Comparison of ENCODE assay signal across 38 cellular contexts in the genomic region with DNA sequence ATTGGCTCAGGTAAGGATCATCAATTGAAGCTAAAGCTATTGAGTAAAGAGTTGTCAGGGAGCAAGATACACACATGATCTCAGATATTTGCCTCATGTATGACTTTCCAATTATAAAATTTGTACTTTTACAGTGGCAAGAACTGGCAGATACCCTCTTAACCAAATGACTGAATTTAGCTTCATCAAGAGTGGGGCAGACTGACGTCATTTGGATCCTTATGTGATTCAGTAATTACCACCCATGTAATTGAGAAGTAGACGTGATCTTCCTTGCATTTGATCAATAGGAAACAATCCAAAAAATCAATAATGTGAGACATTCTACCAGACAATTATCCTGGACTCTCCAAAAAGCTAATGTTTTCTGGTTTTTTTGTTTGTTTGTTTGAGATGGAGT. TPM values are rescaled to one million over a fixed set of nuclear protein-coding genes. Genes with fewer than 3 reads are reported as not detected.
"Had no signal": no experiment of that assay in that cellular context is flagged by ENCODE, and none has a peak within 500 bp of the region (broad histone marks: within the 10 kb centered on the region; RNA-seq: fewer than 3 reads in every experiment).

No MANE protein-coding gene starts in this region.

- H3K9me3 ChIP-seq: MG63 had no signal

- H3K27me3 ChIP-seq: MG63 had no signal

- H3K36me3 ChIP-seq: MG63 had no signal

- DNase-seq: Kasumi-1, MG63, MM.1S, MV-4-11, NCI-H1048, NCI-H1092, NCI-H1092 treated with DMSO at 0.1 percent for 48 hours, NCI-H1105, NCI-H1105 treated with DMSO at 0.1 percent for 48 hours, NCI-H1417, NCI-H1417 treated with DMSO at 0.1 percent for 48 hours, NCI-H1436, NCI-H1436 treated with DMSO at 0.1 percent for 48 hours, NCI-H146, NCI-H1694, NCI-H1694 treated with DMSO at 0.1 percent for 48 hours, NCI-H187, NCI-H187 treated with DMSO at 0.1 percent for 48 hours, NCI-H1930, NCI-H2029, NCI-H2029 treated with DMSO at 0.1 percent for 48 hours, NCI-H2081, NCI-H2081 treated with DMSO at 0.1 percent for 48 hours, NCI-H2107, NCI-H2171, NCI-H2171 treated with DMSO at 0.1 percent for 48 hours, NCI-H2227 treated with DMSO at 0.1 percent for 48 hours, NCI-H226, NCI-H345, NCI-H446, NCI-H446 treated with DMSO at 0.1 percent for 48 hours, NCI-H510A, NCI-H510A treated with DMSO at 0.1 percent for 48 hours, NCI-H524 had no signal

- H3K4me3 ChIP-seq: MG63 had no signal

RNA-seq across cellular contexts. Expression of a gene that starts 8.9 kb away (rescaled TPM):
- total RNA-seq: LHCN-M2, M059J, MCF 10A, NCI-H460 had no signal
